ENCODE assay signal across 8 cellular contexts in the genomic region with DNA sequence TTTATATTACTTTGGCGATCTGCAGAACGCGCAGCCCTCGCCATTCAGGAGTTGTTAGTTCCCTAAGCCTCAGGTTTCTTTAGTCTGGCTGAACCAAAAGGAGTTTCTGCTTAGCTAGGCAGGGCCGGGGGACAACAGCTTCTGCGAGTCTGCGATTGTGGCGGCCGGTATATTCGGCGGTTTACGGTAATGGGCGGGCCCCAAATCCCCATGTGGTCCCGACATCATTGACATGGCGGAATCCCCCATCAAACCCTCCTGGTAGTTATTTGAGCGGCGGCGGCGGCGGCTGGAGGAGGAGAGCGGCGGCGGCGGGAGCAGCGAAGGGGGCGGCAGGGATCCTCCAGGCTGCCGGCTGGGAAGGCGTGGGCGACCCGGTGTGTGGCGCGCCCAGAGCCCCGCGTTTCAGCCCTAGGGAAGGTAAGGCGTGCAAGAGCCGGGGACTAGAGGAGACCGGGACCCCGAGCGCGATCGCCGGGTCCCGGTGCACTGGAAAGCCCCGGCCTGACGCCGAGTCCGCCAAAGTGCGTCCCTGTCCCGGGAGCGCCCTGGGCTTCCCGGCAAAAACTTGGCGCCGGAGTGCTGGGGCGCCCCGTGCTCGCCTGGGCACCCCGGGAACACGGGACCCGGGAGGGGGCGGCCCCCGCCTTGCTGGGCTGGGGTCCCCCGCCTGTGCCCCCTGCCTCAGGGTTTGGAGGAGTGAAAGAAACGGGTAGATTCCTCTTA. TPM values are rescaled to one million over a fixed set of nuclear protein-coding genes. Genes with fewer than 3 reads are reported as not detected.
DNase-seq lines count a peak whose midpoint lies in the region; ATAC-seq lines count a peak whose summit lies in the region.

TSS of gene FNDC3B (plus strand) at position 227 of the 726 bp plus-strand sequence. CDS start 72,902 bp downstream, outside the sequence.

- ATAC-seq in HG03442 (IDR thresholded peaks at IDR 0.05; ENCODE audit: unreplicated experiment) (peak; percentile 64), left colon (peak; percentile 83)

- H3K27ac ChIP-seq in cingulate gyrus (ENCODE audit: low read depth, low read length), result peak within 1 kb of the TSS; percentile 79

- peak; percentile 98 for DNase-seq in Ammon's horn (ENCODE audit: low spot score)
- peak; percentile 72 for DNase-seq in GM19238 (ENCODE audit: insufficient read length, low spot score)
- peak; percentile 88 for DNase-seq in NCI-H524 treated with DMSO at 0.1 percent for 48 hours (lab: John Stamatoyannopoulos, UW)
- peak; percentile 85 to 92 for DNase-seq in activated CD4-positive, alpha-beta T cell treated with anti-CD3 and anti-CD28 coated beads for 4 hours
- DNase-seq in left colon, result peak; percentile 95
- peak; percentile 91 for DNase-seq in stimulated activated CD4-positive, alpha-beta T cell treated with anti-CD3 and anti-CD28 coated beads, Interleukin-1b, Interleukin-23, amount 100 ng/mL, for 48 hours

- intact Hi-C loops in left colon (cut with DNase I, micrococcal nuclease), result loop anchor here (5.0 kb wide), 2 partner anchors 83 to 303 kb away; no protein-coding TSS in a partner anchor

RNA-seq across cellular contexts. Expression of gene FNDC3B, which starts in this region (rescaled TPM):
- total RNA-seq in left colon, result 100 to 1,000 TPM; 100 to 113 TPM

Comparison
In these comparisons a context has a peak if more than half of its experiments do, and no peak if none do; other contexts are left out.
1. Peak in every context shown above with its lines: DNase-seq, ATAC-seq and H3K27ac ChIP-seq.